ENCODE assay signal across 8 cellular contexts in the genomic region with DNA sequence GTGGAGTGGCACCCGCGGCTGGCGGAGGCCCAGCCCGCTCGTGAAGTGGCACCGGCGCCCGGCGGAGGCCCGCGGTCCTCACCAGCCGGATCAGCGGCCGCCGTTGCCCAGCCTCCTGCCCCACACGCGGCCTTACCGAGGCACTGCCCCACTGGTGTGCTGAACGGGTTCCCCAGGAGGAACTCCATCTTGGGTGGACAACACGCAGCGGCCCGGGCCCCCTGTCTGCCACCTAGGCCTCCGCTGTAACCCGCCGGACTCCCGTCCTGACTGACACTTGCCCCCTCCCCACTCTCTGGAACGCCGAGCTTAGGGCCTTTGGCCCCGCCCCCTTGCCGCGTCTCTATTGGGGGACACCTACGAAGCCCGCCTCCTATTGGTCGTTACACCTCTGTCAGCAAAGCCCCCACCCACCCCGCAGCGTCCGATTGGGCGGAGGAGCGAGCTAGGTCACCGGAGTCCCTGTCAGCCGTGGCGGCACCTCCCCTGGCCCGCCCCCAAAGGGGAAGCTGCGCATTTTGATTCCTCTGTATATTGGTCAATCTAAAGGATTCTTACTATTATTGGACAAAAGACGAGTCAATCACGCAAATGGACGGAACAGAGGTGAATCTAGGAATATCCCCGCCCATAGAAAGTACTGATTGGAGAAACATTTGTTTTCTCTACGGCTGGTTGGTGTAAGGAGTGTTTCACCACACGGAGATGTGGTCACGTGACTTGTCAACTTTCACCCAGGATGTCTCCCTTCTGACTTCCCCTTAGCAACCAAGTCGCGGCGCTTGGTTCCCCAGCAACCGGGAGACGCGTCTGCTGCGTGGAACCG. TPM values are rescaled to one million over a fixed set of nuclear protein-coding genes. Genes with fewer than 3 reads are reported as not detected.
DNase-seq lines count a peak whose midpoint lies in the region; ATAC-seq, FAIRE-seq and TF ChIP-seq lines count a peak whose summit lies in the region.

A gene with protein sequence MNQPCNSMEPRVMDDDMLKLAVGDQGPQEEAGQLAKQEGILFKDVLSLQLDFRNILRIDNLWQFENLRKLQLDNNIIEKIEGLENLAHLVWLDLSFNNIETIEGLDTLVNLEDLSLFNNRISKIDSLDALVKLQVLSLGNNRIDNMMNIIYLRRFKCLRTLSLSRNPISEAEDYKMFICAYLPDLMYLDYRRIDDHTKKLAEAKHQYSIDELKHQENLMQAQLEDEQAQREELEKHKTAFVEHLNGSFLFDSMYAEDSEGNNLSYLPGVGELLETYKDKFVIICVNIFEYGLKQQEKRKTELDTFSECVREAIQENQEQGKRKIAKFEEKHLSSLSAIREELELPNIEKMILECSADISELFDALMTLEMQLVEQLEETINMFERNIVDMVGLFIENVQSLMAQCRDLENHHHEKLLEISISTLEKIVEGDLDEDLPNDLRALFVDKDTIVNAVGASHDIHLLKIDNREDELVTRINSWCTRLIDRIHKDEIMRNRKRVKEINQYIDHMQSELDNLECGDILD (plus strand): TSS at position 737 of the 826 bp plus-strand sequence. CDS start 4,737 bp downstream, outside the sequence.
TOM1L2 (minus strand) TSS at position 275 of the 826 bp plus-strand sequence; CDS start at position 188, 87 bp downstream.

- H3K4me1 ChIP-seq in iPS-20b (ENCODE audit: insufficient read depth, low read length) (0 out of 2 replicates have a peak, but pooled peaks cover 3% of the 10 kb centered on the region), skeletal muscle tissue (ENCODE audit: control insufficient read depth in 3 of 3, insufficient read depth in 3 of 3, low read length in 3 of 3) (peaks cover 18 to 27% (median 20%) of the 10 kb centered on the region in 3 donors)

- no peaks in the 10 kb centered on the region for H3K36me3 ChIP-seq in WERI-Rb-1
- no peaks in the 10 kb centered on the region for H3K36me3 ChIP-seq in bronchial epithelial cell (ENCODE audit: control insufficient read depth, insufficient read depth, low read length)
- H3K36me3 ChIP-seq in iPS-20b (ENCODE audit: insufficient read depth, low read depth, low read length): no peaks in the 10 kb centered on the region
- H3K36me3 ChIP-seq in skeletal muscle tissue (ENCODE audit: control insufficient read depth in 3 of 3, insufficient read depth in 3 of 3, low read length in 3 of 3): no peaks in the 10 kb centered on the region

- CTCF ChIA-PET in AG04450 (lab: Charles Lee): interaction anchor here (0.6 to 1.1 kb wide), 8 partner anchors 22 to 84 kb away, joined by 3 to 10 read pairs (median 4); no protein-coding TSS in a partner anchor

- peak; percentile 93 for ATAC-seq in GM18907 (IDR thresholded peaks at IDR 0.05; ENCODE audit: unreplicated experiment)
- ATAC-seq in HG03139 (IDR thresholded peaks at IDR 0.05; ENCODE audit: unreplicated experiment): peak; percentile 94

- H3K9ac ChIP-seq in iPS-20b (ENCODE audit: low read depth, low read length) (no peak within 1 kb of the TSS; the same call in 1 of the 2 replicates), skeletal muscle tissue (ENCODE audit: low read depth in 1 of 3, low read length in 3 of 3) (peak within 1 kb of the TSS; percentile 83 to 94 (median 92))

- H3K27me3 ChIP-seq in AG04450 (ENCODE audit: control insufficient read depth, insufficient read depth, low read length) (no peaks in the 10 kb centered on the region), WERI-Rb-1 (ENCODE audit: insufficient read depth, low read depth, severe bottlenecking) (no peaks in the 10 kb centered on the region), bronchial epithelial cell (ENCODE audit: control insufficient read depth, insufficient read depth, low read length) (no peaks in the 10 kb centered on the region), iPS-20b (ENCODE audit: insufficient read depth, low read length) (no peaks in the 10 kb centered on the region), skeletal muscle tissue (ENCODE audit: control insufficient read depth in 3 of 3, insufficient read depth in 3 of 3, low read length in 3 of 3) (no peaks in the 10 kb centered on the region)

- DNase-seq in AG04450 (ENCODE audit: low read depth, low spot score): peak; percentile 100
- DNase-seq in NCI-H2196 treated with DMSO at 0.1 percent for 48 hours (lab: John Stamatoyannopoulos, UW; ENCODE audit: unreplicated experiment): peak; percentile 99
- peak; percentile 100 for DNase-seq in WERI-Rb-1
- DNase-seq in bronchial epithelial cell (ENCODE audit: low read depth): peak; percentile 100

- POLR2A ChIA-PET in AG04450 (lab: Yijun Ruan, JAX): interaction anchor here (0.6 to 1.3 kb wide), 11 partner anchors 9 to 136 kb away, joined by 3 to 8 read pairs (median 4); partner anchors contain the start of gene SREBF1

- TF ChIP-seq CTCF in AG04450 (IDR thresholded peaks at IDR 0.05; ENCODE audit: low read depth, low read length): peak; percentile 8; the same call in 1 of the 2 replicates
- TF ChIP-seq CTCF in WERI-Rb-1 (IDR thresholded peaks at IDR 0.05; ENCODE audit: low read depth, low read length): no peak
- no peak for TF ChIP-seq CTCF in bronchial epithelial cell (IDR thresholded peaks at IDR 0.05; ENCODE audit: insufficient read depth, low read length, severe bottlenecking)

- H3K9me3 ChIP-seq in AG04450 (ENCODE audit: control insufficient read depth, insufficient read depth, low read length) (no peaks in the 10 kb centered on the region), WERI-Rb-1 (ENCODE audit: severe bottlenecking) (no peaks in the 10 kb centered on the region), iPS-20b (ENCODE audit: insufficient read depth, low read depth, low read length) (no peaks in the 10 kb centered on the region), skeletal muscle tissue (ENCODE audit: control insufficient read depth in 3 of 3, low read length in 3 of 3) (no peaks in the 10 kb centered on the region)

- peak; percentile 100 for FAIRE-seq in bronchial epithelial cell (lab: Jason Lieb, UNC)

- no peak within 1 kb of the TSS for H3K27ac ChIP-seq in AG04450 (ENCODE audit: low read depth, low read length)
- peak within 1 kb of the TSS; percentile 20; the same call in 1 of the 2 replicates for H3K27ac ChIP-seq in WERI-Rb-1
- H3K27ac ChIP-seq in iPS-20b (ENCODE audit: low read length): no peak within 1 kb of the TSS
- peak within 1 kb of the TSS; percentile 94 for H3K27ac ChIP-seq in skeletal muscle tissue (ENCODE audit: low read depth, low read length)

- peak within 1 kb of the TSS; percentile 77 for H3K4me3 ChIP-seq in AG04450 (ENCODE audit: low read depth, low read length)
- peak within 1 kb of the TSS; percentile 76 for H3K4me3 ChIP-seq in WERI-Rb-1 (ENCODE audit: low read depth, low read length)
- peak within 1 kb of the TSS; percentile 78 for H3K4me3 ChIP-seq in bronchial epithelial cell (ENCODE audit: low read depth, low read length)
- H3K4me3 ChIP-seq in iPS-20b (ENCODE audit: low read length): peak within 1 kb of the TSS; percentile 78
- peak within 1 kb of the TSS; percentile 87 to 90 (median 88) for H3K4me3 ChIP-seq in skeletal muscle tissue (ENCODE audit: low read length in 3 of 3)

RNA-seq across cellular contexts. Expression of the first gene that starts in this region (rescaled TPM):
- polyA plus RNA-seq in AG04450 (2011; rRNA removed): 0.52 and 0.77 TPM in 2 replicates
- polyA minus RNA-seq in AG04450 (2011; rRNA and poly(A)+ RNA removed): 0.43 and 1.6 TPM in 2 replicates
- under 0.01 and 0.13 TPM in 2 replicates for total RNA-seq in bronchial epithelial cell
- total RNA-seq in skeletal muscle tissue: 1.0 TPM

RNA-seq across cellular contexts. Expression of gene TOM1L2, which starts in this region (rescaled TPM):
- polyA plus RNA-seq in AG04450 (2011; rRNA removed): 24.1 and 25.5 TPM in 2 replicates
- polyA minus RNA-seq in AG04450 (2011; rRNA and poly(A)+ RNA removed): 34.5 and 37.5 TPM in 2 replicates
- total RNA-seq in bronchial epithelial cell: 12.4 and 17.8 TPM in 2 replicates
- 14.1 TPM for total RNA-seq in skeletal muscle tissue

Comparison
In these comparisons a context has a peak if more than half of its experiments do, and no peak if none do; other contexts are left out.
1. H3K27ac ChIP-seq: peak in WERI-Rb-1 (single experiment) and skeletal muscle tissue (single experiment); none in AG04450 (single experiment) and iPS-20b (single experiment).
2. Peak in every context shown above with its lines, with median percentiles within 50 percentile points of each other: DNase-seq and H3K4me3 ChIP-seq.